8 cellular contexts compared by ENCODE assay signal in genomic region chr7:41732279-41733062, GRCh38. TPM values are rescaled to one million over a fixed set of nuclear protein-coding genes. Genes with fewer than 3 reads are reported as not detected.
A peak's percentile ranks its signal among the peaks of the same experiment; 100 is the strongest.
DNase-seq lines count a peak whose midpoint lies in the region; ATAC-seq and TF ChIP-seq lines count a peak whose summit lies in the region.

No MANE protein-coding gene starts in this region.

- in situ Hi-C loops in mammary epithelial cell (cut with MboI; ENCODE audit: low sequenced_read_pairs in 2 of 2): loop anchor here in 1 of 2 donors (25.0 kb wide), 1 partner anchor 1495 kb away; no protein-coding TSS in a partner anchor

- DNase-seq in activated naive CD8-positive, alpha-beta T cell treated with anti-CD3 and anti-CD28 coated beads, Interleukin-2, amount 50 U/mL, for 24 hours: no peak
- no peak for DNase-seq in activated naive CD8-positive, alpha-beta T cell treated with anti-CD3 and anti-CD28 coated beads for 36 hours
- peak in 1 of 2 experiments; percentile 58 for DNase-seq in HL-60 (ENCODE audit: low read depth in 1 of 2, low spot score in 1 of 2)
- no peak for DNase-seq in mammary epithelial cell
- DNase-seq in ovary: no peak
- DNase-seq in NCI-H128 (lab: John Stamatoyannopoulos, UW; ENCODE audit: unreplicated experiment): no peak
- no peak for DNase-seq in medulla oblongata (ENCODE audit: extremely low spot score)

- no peaks in the 10 kb centered on the region for H3K36me3 Mint-ChIP-seq in activated naive CD8-positive, alpha-beta T cell treated with anti-CD3 and anti-CD28 coated beads, Interleukin-2, amount 50 U/mL, for 24 hours (ENCODE audit: low read depth)
- H3K36me3 Mint-ChIP-seq in activated naive CD8-positive, alpha-beta T cell treated with anti-CD3 and anti-CD28 coated beads for 36 hours: no peaks in the 10 kb centered on the region

- intact Hi-C loops in mammary epithelial cell (cut with micrococcal nuclease) (loop anchor here (2.0 to 5.0 kb wide), 2 partner anchors 1404 to 1500 kb away; no protein-coding TSS in a partner anchor), ovary (cut with DNase I) (no loop called here)

- no peak for TF ChIP-seq POLR2A in ovary (IDR thresholded peaks at IDR 0.05)

- dilution Hi-C loops in mammary epithelial cell (cut with HindIII; ENCODE audit: low sequenced_read_pairs): no loop called here

- no peak overlapping the region for H3K9ac ChIP-seq in mammary epithelial cell (ENCODE audit: insufficient read depth, low read length)

- no peak overlapping the region for H3K4me3 ChIP-seq in HL-60 (replicated peaks; ENCODE audit: insufficient read depth, low read length)
- no peak overlapping the region for H3K4me3 ChIP-seq in mammary epithelial cell (replicated peaks in 1 of 3; ENCODE audit: insufficient read depth in 1 of 3, low read depth in 2 of 3, low read length in 3 of 3)
- no peak overlapping the region for H3K4me3 ChIP-seq in ovary

- peaks cover 10% of the 10 kb centered on the region for H3K27me3 Mint-ChIP-seq in activated naive CD8-positive, alpha-beta T cell treated with anti-CD3 and anti-CD28 coated beads, Interleukin-2, amount 50 U/mL, for 24 hours
- H3K27me3 Mint-ChIP-seq in activated naive CD8-positive, alpha-beta T cell treated with anti-CD3 and anti-CD28 coated beads for 36 hours: peaks cover 29% of the 10 kb centered on the region

- H3K27ac ChIP-seq in HL-60 (replicated peaks) (peak overlapping the region; percentile 33), mammary epithelial cell (ENCODE audit: insufficient read depth, low read depth, low read length) (no peak overlapping the region), ovary (no peak overlapping the region)

- H3K27me3 ChIP-seq in HL-60 (ENCODE audit: insufficient read depth, poor library complexity, severe bottlenecking) (no peaks in the 10 kb centered on the region), mammary epithelial cell (ENCODE audit: insufficient read depth, low read length) (no peaks in the 10 kb centered on the region), ovary (no peaks in the 10 kb centered on the region)

- H3K4me3 Mint-ChIP-seq in activated naive CD8-positive, alpha-beta T cell treated with anti-CD3 and anti-CD28 coated beads, Interleukin-2, amount 50 U/mL, for 24 hours: no peak overlapping the region
- no peak overlapping the region for H3K4me3 Mint-ChIP-seq in activated naive CD8-positive, alpha-beta T cell treated with anti-CD3 and anti-CD28 coated beads for 36 hours

- CTCF ChIA-PET in mammary epithelial cell (lab: Charles Lee; ENCODE audit: low non-redundant PET): interaction anchor here (0.6 kb wide), 1 partner anchor 957 kb away, joined by 3 read pairs; no protein-coding TSS in a partner anchor

- H2AFZ ChIP-seq in mammary epithelial cell (ENCODE audit: low read depth, low read length): no peak overlapping the region

- no TSS peak for BruUV-seq in mammary epithelial cell (replicated peaks; lab: Mats Ljungman, UMichigan)

- peaks cover 12% of the 10 kb centered on the region for H3K4me1 Mint-ChIP-seq in activated naive CD8-positive, alpha-beta T cell treated with anti-CD3 and anti-CD28 coated beads, Interleukin-2, amount 50 U/mL, for 24 hours
- peaks cover 11% of the 10 kb centered on the region for H3K4me1 Mint-ChIP-seq in activated naive CD8-positive, alpha-beta T cell treated with anti-CD3 and anti-CD28 coated beads for 36 hours

- no peak for TF ChIP-seq EP300 in ovary (IDR thresholded peaks at IDR 0.05)

- H3K79me2 ChIP-seq in mammary epithelial cell (ENCODE audit: insufficient read depth, low read length): no peaks in the 10 kb centered on the region

- H3K36me3 ChIP-seq in mammary epithelial cell (ENCODE audit: insufficient read depth, low read length) (no peaks in the 10 kb centered on the region), ovary (no peaks in the 10 kb centered on the region)

- peak overlapping the region; percentile 15 for H3K27ac Mint-ChIP-seq in activated naive CD8-positive, alpha-beta T cell treated with anti-CD3 and anti-CD28 coated beads, Interleukin-2, amount 50 U/mL, for 24 hours
- no peak overlapping the region for H3K27ac Mint-ChIP-seq in activated naive CD8-positive, alpha-beta T cell treated with anti-CD3 and anti-CD28 coated beads for 36 hours

- TF ChIP-seq CTCF in HL-60 (IDR thresholded peaks at IDR 0.05; ENCODE audit: insufficient read depth, low read length) (no peak), mammary epithelial cell (conservative IDR thresholded peaks at IDR 0.05 in 1 of 2, IDR thresholded peaks at IDR 0.05 in 1 of 2; ENCODE audit: extremely low read depth in 1 of 2, insufficient read depth in 1 of 2, low read depth in 1 of 2, low read length in 2 of 2) (peak; percentile 32 to 49), ovary (IDR thresholded peaks at IDR 0.05) (peak in 2 of 3 donors; percentile 15 to 38)

- H3K4me1 ChIP-seq in mammary epithelial cell (ENCODE audit: insufficient read depth, low read length): no peaks in the 10 kb centered on the region
- H3K4me1 ChIP-seq in ovary (ENCODE audit: insufficient read depth): no peaks in the 10 kb centered on the region

- no peak for ATAC-seq in activated naive CD8-positive, alpha-beta T cell treated with anti-CD3 and anti-CD28 coated beads, Interleukin-2, amount 50 U/mL, for 24 hours
- ATAC-seq in HG03097 (IDR thresholded peaks at IDR 0.05; ENCODE audit: low FRiP score, unreplicated experiment): no peak

- no peak overlapping the region for H3K4me2 ChIP-seq in mammary epithelial cell (ENCODE audit: insufficient read depth, low read depth, low read length)

- H3K9me3 ChIP-seq in mammary epithelial cell (replicated peaks; ENCODE audit: insufficient read depth, low read length) (no peaks in the 10 kb centered on the region), ovary (no peaks in the 10 kb centered on the region)

- WGBS in mammary epithelial cell (ENCODE audit: low coverage, missing lambda C conversion rate): 71% methylated on average over 12 of the region's 12 CpGs
- WGBS in ovary, 3 donors: 65 to 70% (median 69%) methylated on average over 12 of the region's 12 CpGs

- H4K20me1 ChIP-seq in mammary epithelial cell (ENCODE audit: insufficient read depth, low read length): no peaks in the 10 kb centered on the region

- peaks cover 8% of the 10 kb centered on the region for H3K9me3 Mint-ChIP-seq in activated naive CD8-positive, alpha-beta T cell treated with anti-CD3 and anti-CD28 coated beads, Interleukin-2, amount 50 U/mL, for 24 hours
- H3K9me3 Mint-ChIP-seq in activated naive CD8-positive, alpha-beta T cell treated with anti-CD3 and anti-CD28 coated beads for 36 hours: peaks cover 3% of the 10 kb centered on the region

RNA-seq across cellular contexts. Expression of gene INHBA, which starts 29.6 kb away (rescaled TPM):
- total RNA-seq in activated naive CD8-positive, alpha-beta T cell treated with anti-CD3 and anti-CD28 coated beads for 36 hours: not detected
- total RNA-seq in mammary epithelial cell: 100 to 1,000 TPM in 1 of 2 donors, 10 to 100 TPM in 1; 58.8 to 147 TPM
- 58.2 TPM for polyA plus RNA-seq in mammary epithelial cell
- 180 TPM for polyA minus RNA-seq in mammary epithelial cell
- total RNA-seq in ovary: 10 to 100 TPM in 2 of 7 donors, 1 to 10 TPM in 5; 2.1 to 18.0 (median 7.3) TPM
- 1 to 10 TPM; 3.4 to 5.8 TPM for polyA plus RNA-seq in ovary
